ENCODE assay signal across 28 cellular contexts in genomic region chr1:108767115-108767514, GRCh38. TPM values are rescaled to one million over a fixed set of nuclear protein-coding genes. Genes with fewer than 3 reads are reported as not detected.
"Had no signal": no experiment of that assay in that cellular context is flagged by ENCODE, and none has a peak within 500 bp of the region (broad histone marks: within the 10 kb centered on the region; RNA-seq: fewer than 3 reads in every experiment).

No MANE protein-coding gene starts in this region.

- H3K27ac Mint-ChIP-seq: memory B cell; progenitor cell of endocrine pancreas; stimulated activated naive B cell treated with anti-CD40 and anti-IgM and Interleukin-4, amounts not matched to agents 10 μg/mL and 1 μg/mL and 100 μg/mL, for 72 hours; stimulated activated naive CD8-positive, alpha-beta T cell treated with anti-CD3 and anti-CD28 coated beads, Interleukin-15, Interleukin-2, amounts not matched to agents 100 ng/mL and 50 ng/mL, for 24 hours had no signal

- H3K27me3 Mint-ChIP-seq: memory B cell; naive thymus-derived CD4-positive, alpha-beta T cell; natural killer cell treated with Interleukin-12 subunit alpha and Interleukin-12 subunit beta and Interleukin-15 and Interleukin-18, amount 100 ng/mL, for 72 hours; progenitor cell of endocrine pancreas; stimulated activated naive B cell treated with anti-CD40 and anti-IgM and Interleukin-4, amounts not matched to agents 10 μg/mL and 1 μg/mL and 100 μg/mL, for 72 hours; stimulated activated naive CD8-positive, alpha-beta T cell treated with anti-CD3 and anti-CD28 coated beads, Interleukin-15, Interleukin-2, amounts not matched to agents 100 ng/mL and 50 ng/mL, for 24 hours had no signal

- DNase-seq: islet precursor cell; left ventricle myocardium inferior; midbrain; mucosa of descending colon; naive thymus-derived CD4-positive, alpha-beta T cell; ovary; retina; right cardiac atrium; stimulated activated CD4-positive, alpha-beta T cell treated with anti-CD3 and anti-CD28 coated beads, Interleukin-12 subunit alpha, Interleukin-12 subunit beta, amount 100 ng/mL, for 4 hours; stimulated activated CD4-positive, alpha-beta T cell treated with anti-CD3 and anti-CD28 coated beads, Interleukin-15, amount 100 ng/mL, for 24 hours; stimulated activated CD4-positive, alpha-beta T cell treated with anti-CD3 and anti-CD28 coated beads, Interleukin-2, amount 100 ng/mL, for 24 hours; stimulated activated CD4-positive, alpha-beta T cell treated with anti-CD3 and anti-CD28 coated beads, Interleukin-4, amount 100 ng/mL, for 1 hour; stimulated activated naive B cell treated with anti-CD40 and anti-IgM and Interleukin-4, amounts not matched to agents 10 μg/mL and 1 μg/mL and 100 μg/mL, for 72 hours; tibial artery; trophoblast cell; upper lobe of right lung had no signal

- H3K4me1 Mint-ChIP-seq: memory B cell had no signal

- H3K4me3 Mint-ChIP-seq: memory B cell; naive thymus-derived CD4-positive, alpha-beta T cell; natural killer cell treated with Interleukin-12 subunit alpha and Interleukin-12 subunit beta and Interleukin-15 and Interleukin-18, amount 100 ng/mL, for 72 hours; stimulated activated naive B cell treated with anti-CD40 and anti-IgM and Interleukin-4, amounts not matched to agents 10 μg/mL and 1 μg/mL and 100 μg/mL, for 72 hours; stimulated activated naive CD8-positive, alpha-beta T cell treated with anti-CD3 and anti-CD28 coated beads, Interleukin-15, Interleukin-2, amounts not matched to agents 100 ng/mL and 50 ng/mL, for 24 hours had no signal

- H3K9me3 Mint-ChIP-seq: memory B cell; naive thymus-derived CD4-positive, alpha-beta T cell; natural killer cell treated with Interleukin-12 subunit alpha and Interleukin-12 subunit beta and Interleukin-15 and Interleukin-18, amount 100 ng/mL, for 72 hours; stimulated activated naive B cell treated with anti-CD40 and anti-IgM and Interleukin-4, amounts not matched to agents 10 μg/mL and 1 μg/mL and 100 μg/mL, for 72 hours; stimulated activated naive CD8-positive, alpha-beta T cell treated with anti-CD3 and anti-CD28 coated beads, Interleukin-15, Interleukin-2, amounts not matched to agents 100 ng/mL and 50 ng/mL, for 24 hours had no signal

RNA-seq across cellular contexts. Expression of gene FNDC7, which starts 54.4 kb away (rescaled TPM):
- total RNA-seq: kidney epithelial cell, left ventricle myocardium inferior, lower leg skin, mesenteric fat pad, mucosa of descending colon, myocyte, omental fat pad, progenitor cell of endocrine pancreas, sciatic nerve, subcutaneous adipose tissue, thoracic aorta, upper lobe of right lung had no signal
